Comparison of ENCODE assay signal across 8 cellular contexts in the genomic region with DNA sequence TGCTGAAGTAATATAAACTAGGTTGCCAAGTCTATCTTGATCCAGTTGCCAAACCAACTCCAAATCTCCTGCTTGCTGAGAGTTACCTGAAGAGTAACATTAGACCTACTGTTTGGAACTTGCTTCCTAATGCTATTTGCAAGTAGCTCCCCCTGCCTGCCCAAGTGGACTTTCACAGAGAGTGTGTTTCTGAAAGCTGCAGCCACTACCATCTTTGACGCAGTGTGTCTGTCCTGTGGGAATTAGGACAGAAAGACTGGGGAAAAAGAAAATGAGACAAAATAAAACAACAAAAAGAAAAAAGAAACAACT.
DNase-seq lines count a peak whose midpoint lies in the region; ATAC-seq, FAIRE-seq and TF ChIP-seq lines count a peak whose summit lies in the region.

No MANE protein-coding gene starts in this region.

- TF ChIP-seq EP300 in A549 (IDR thresholded peaks at IDR 0.05) (no peak), ovary (IDR thresholded peaks at IDR 0.05) (no peak)

- no peak overlapping the region; a peak in 1 of 6 replicates for H3K27ac ChIP-seq in A549
- no peak overlapping the region for H3K27ac ChIP-seq in WERI-Rb-1
- no peak overlapping the region for H3K27ac ChIP-seq in ovary

- intact Hi-C loops in ovary (cut with DNase I) = no loop called here

- DNase-seq in A549 (ENCODE audit: low read depth in 1 of 2, low spot score in 1 of 2) (peak; percentile 8 to 55), WERI-Rb-1 (peak; percentile 31), iPS-NIHi11 (ENCODE audit: low spot score) (peak; percentile 43), ovary (no peak), GM19240 (ENCODE audit: insufficient read length, low spot score) (no peak), HAP-1 (ENCODE audit: low spot score in 2 of 2) (no peak)

- H3K4me3 ChIP-seq in A549 (no peak overlapping the region), WERI-Rb-1 (ENCODE audit: low read depth, low read length) (no peak overlapping the region), ovary (no peak overlapping the region), HAP-1 (no peak overlapping the region)

- FAIRE-seq in A549 (lab: Jason Lieb, UNC) = no peak

- H3K4me1 ChIP-seq in A549 (peaks cover 21% of the 10 kb centered on the region), ovary (ENCODE audit: insufficient read depth) (no peaks in the 10 kb centered on the region), HAP-1 (no peaks in the 10 kb centered on the region)

- H3K9me3 ChIP-seq in A549 = no peaks in the 10 kb centered on the region
- no peaks in the 10 kb centered on the region for H3K9me3 ChIP-seq in WERI-Rb-1 (ENCODE audit: severe bottlenecking)
- no peaks in the 10 kb centered on the region for H3K9me3 ChIP-seq in ovary
- no peaks in the 10 kb centered on the region; the same call in 1 of the 2 replicates for H3K9me3 ChIP-seq in HAP-1

- TF ChIP-seq CTCF in A549 (IDR thresholded peaks at IDR 0.05) = peak; percentile 38
- peak; percentile 61 for TF ChIP-seq CTCF in WERI-Rb-1 (IDR thresholded peaks at IDR 0.05; ENCODE audit: low read depth, low read length)
- TF ChIP-seq CTCF in ovary (IDR thresholded peaks at IDR 0.05) = no peak

- in situ Hi-C loops in HAP-1 (cut with MboI; ENCODE audit: low sequenced_read_pairs) = no loop called here

- H3K27me3 ChIP-seq in WERI-Rb-1 (ENCODE audit: insufficient read depth, low read depth, severe bottlenecking) (no peaks in the 10 kb centered on the region), ovary (no peaks in the 10 kb centered on the region), HAP-1 (ENCODE audit: low read depth) (no peaks in the 10 kb centered on the region)

- WGBS in A549 (ENCODE audit: missing lambda C conversion rate) = 76% methylated on average over 1 of the region's 1 CpG
- WGBS in ovary, 3 donors = 54 to 71% (median 65%) methylated on average over 1 of the region's 1 CpG

- ATAC-seq in A549 (peak in 1 of 2 experiments; percentile 58; a peak in 1 of 6 replicates), GM18868 (IDR thresholded peaks at IDR 0.05; ENCODE audit: unreplicated experiment) (peak; percentile 37), SK-N-SH treated with all-trans-retinoic acid at 6 μM for 48 hours (no peak)

- H3K4me2 ChIP-seq in A549 = 0 out of 3 replicates have a peak overlapping the region, but pooled peaks have one; percentile 30

- TF ChIP-seq RAD21 in A549 (conservative IDR thresholded peaks at IDR 0.05 in 1 of 2, IDR thresholded peaks at IDR 0.05 in 1 of 2) = peak; percentile 53 to 54

- H3K36me3 ChIP-seq in WERI-Rb-1 (no peaks in the 10 kb centered on the region), ovary (no peaks in the 10 kb centered on the region), HAP-1 (replicated peaks) (no peaks in the 10 kb centered on the region)

- TF ChIP-seq POLR2A in A549 (IDR thresholded peaks at IDR 0.05; ENCODE audit: low read length) (no peak), ovary (IDR thresholded peaks at IDR 0.05) (no peak)

- POLR2A ChIA-PET in A549 (lab: Yijun Ruan, JAX) = no interaction called here

- CTCF ChIA-PET in A549 (lab: Yijun Ruan, JAX) = interaction anchor here (1.1 kb wide), 1 partner anchor 134 kb away, joined by 3 read pairs; no protein-coding TSS in a partner anchor

TF ChIP-seq in A549, 52 proteins besides CTCF, POLR2A, EP300 and RAD21:
- no peak for TF ChIP-seq MYC (IDR thresholded peaks at IDR 0.05; ENCODE audit: borderline replicate concordance, low read length)
- peak; percentile 43; the same call in 2 of the 3 replicates for TF ChIP-seq SMC3 (IDR thresholded peaks at IDR 0.05)
- TF ChIP-seq EHMT2 (IDR thresholded peaks at IDR 0.05; ENCODE audit: low read depth) = no peak
- TF ChIP-seq PHF8 (IDR thresholded peaks at IDR 0.05; ENCODE audit: borderline replicate concordance, low read depth) = no peak
- no peak for TF ChIP-seq SREBF2 (IDR thresholded peaks at IDR 0.05)

TF ChIP-seq in SK-N-SH treated with all-trans-retinoic acid at 6 μM for 48 hours, 23 proteins besides CTCF, POLR2A, EP300 and RAD21:
- TF ChIP-seq TOX (CRISPR knock-in tag; IDR thresholded peaks at IDR 0.05; ENCODE audit: borderline replicate concordance) (no peak), POU6F1 (CRISPR knock-in tag; IDR thresholded peaks at IDR 0.05; ENCODE audit: borderline replicate concordance, low read depth) (no peak), ZFP30 (CRISPR knock-in tag; IDR thresholded peaks at IDR 0.05) (no peak), PATZ1 (CRISPR knock-in tag; IDR thresholded peaks at IDR 0.05; ENCODE audit: borderline replicate concordance) (no peak), ZNF8 (CRISPR knock-in tag; IDR thresholded peaks at IDR 0.05) (no peak), ZNF565 (CRISPR knock-in tag; conservative IDR thresholded peaks at IDR 0.05; ENCODE audit: low read depth) (no peak), ESRRG (CRISPR knock-in tag; IDR thresholded peaks at IDR 0.05) (no peak), ARNTL (CRISPR knock-in tag; IDR thresholded peaks at IDR 0.05; ENCODE audit: borderline replicate concordance, low read depth) (no peak), ZFP3 (CRISPR knock-in tag; IDR thresholded peaks at IDR 0.05) (no peak), BACH2 (CRISPR knock-in tag; IDR thresholded peaks at IDR 0.05; ENCODE audit: borderline replicate concordance) (no peak), ZC3H10 (CRISPR knock-in tag; IDR thresholded peaks at IDR 0.05) (no peak), ZNF70 (CRISPR knock-in tag; IDR thresholded peaks at IDR 0.05) (no peak), RARB (CRISPR knock-in tag; IDR thresholded peaks at IDR 0.05) (no peak), SNAI2 (CRISPR knock-in tag; IDR thresholded peaks at IDR 0.05) (no peak), GLIS3 (CRISPR knock-in tag; IDR thresholded peaks at IDR 0.05) (no peak), OSR1 (CRISPR knock-in tag; IDR thresholded peaks at IDR 0.05) (no peak)

Comparison
In these comparisons a context has a peak if more than half of its experiments do, and no peak if none do; other contexts are left out.
1. DNase-seq: peak in A549 (2 of 2), WERI-Rb-1 (single experiment) and iPS-NIHi11 (single experiment); none in ovary (0 of 5), GM19240 (single experiment) and HAP-1 (0 of 2).
2. CTCF ChIP-seq: peak in A549 (single experiment) and WERI-Rb-1 (single experiment); none in ovary (0 of 3).